Comparison of ENCODE assay signal across 7 cellular contexts in genomic region chrY:7274410-7274913, GRCh38.
DNase-seq lines count a peak whose midpoint lies in the region; ATAC-seq, FAIRE-seq and TF ChIP-seq lines count a peak whose summit lies in the region.

No MANE protein-coding gene starts in this region.

- H3K27me3 ChIP-seq in duodenal mucosa (ENCODE audit: control insufficient read depth in 1 of 2, insufficient read depth in 2 of 2, low read length in 2 of 2) (no peaks in the 10 kb centered on the region), prostate gland (replicated peaks; ENCODE audit: insufficient read depth) (no peaks in the 10 kb centered on the region)

- TF ChIP-seq POLR2A in prostate gland (IDR thresholded peaks at IDR 0.05), result no peak
- no peak for TF ChIP-seq POLR2A in H54 (IDR thresholded peaks at IDR 0.05; ENCODE audit: low read depth, low read length)

- WGBS in prostate gland, result no CpG with 5 or more reads among the region's 48 CpGs

- H3K36me3 ChIP-seq in duodenal mucosa (ENCODE audit: control insufficient read depth in 1 of 2, insufficient read depth in 2 of 2, low read length in 2 of 2) (no peaks in the 10 kb centered on the region), prostate gland (no peaks in the 10 kb centered on the region)

- no peak for FAIRE-seq in H54 (lab: Jason Lieb, UNC)

- H3K9me3 ChIP-seq in duodenal mucosa (ENCODE audit: control insufficient read depth in 1 of 2, low read length in 2 of 2), result no peaks in the 10 kb centered on the region
- no peaks in the 10 kb centered on the region for H3K9me3 ChIP-seq in prostate gland

- H3K4me3 ChIP-seq in duodenal mucosa (ENCODE audit: low read depth in 1 of 2, low read length in 2 of 2) (peak overlapping the region; percentile 63 to 76), prostate gland (peak overlapping the region; percentile 50 to 55)

- H3K27ac ChIP-seq in duodenal mucosa (ENCODE audit: low read depth, low read length), result peak overlapping the region; percentile 50
- H3K27ac ChIP-seq in prostate gland, result peak overlapping the region; percentile 73

- intact Hi-C loops in prostate gland (cut with DNase I), result loop anchor here (10.0 kb wide), 1 partner anchor 60 kb away; no protein-coding TSS in a partner anchor

- no peak for TF ChIP-seq CTCF in prostate gland (IDR thresholded peaks at IDR 0.05)

- peak overlapping the region; percentile 54 for H3K9ac ChIP-seq in duodenal mucosa (ENCODE audit: low read depth in 1 of 2, low read length in 2 of 2)

- ATAC-seq in GM21381 (IDR thresholded peaks at IDR 0.05; ENCODE audit: unreplicated experiment), result peak; percentile 15
- peak; percentile 3 for ATAC-seq in HG03469 (IDR thresholded peaks at IDR 0.05; ENCODE audit: unreplicated experiment)

- H3K4me1 ChIP-seq in duodenal mucosa (ENCODE audit: control insufficient read depth in 1 of 2, insufficient read depth in 2 of 2, low read length in 2 of 2) (peaks cover 0 to 6% of the 10 kb centered on the region in 2 donors), prostate gland (replicated peaks) (no peaks in the 10 kb centered on the region)

- DNase-seq in prostate gland (ENCODE audit: low spot score) (peak; percentile 4), H54 (ENCODE audit: insufficient read length, low spot score) (no peak), germinal center (ENCODE audit: low spot score) (no peak), NCI-H128 (lab: John Stamatoyannopoulos, UW; ENCODE audit: unreplicated experiment) (no peak)
